10 cellular contexts compared by ENCODE assay signal in genomic region chr13:21637296-21637695, GRCh38. TPM values are rescaled to one million over a fixed set of nuclear protein-coding genes. Genes with fewer than 3 reads are reported as not detected.
A peak's percentile ranks its signal among the peaks of the same experiment; 100 is the strongest.
DNase-seq lines count a peak whose midpoint lies in the region; ATAC-seq, FAIRE-seq and TF ChIP-seq lines count a peak whose summit lies in the region.
"Had no signal": no experiment of that assay in that cellular context is flagged by ENCODE, and none has a peak within 500 bp of the region (broad histone marks: within the 10 kb centered on the region; RNA-seq: fewer than 3 reads in every experiment).

No MANE protein-coding gene starts in this region.

- CTCF ChIA-PET in MCF 10A (lab: Yijun Ruan, JAX), result interaction anchor here (0.7 to 4.7 kb wide), 26 partner anchors 9 to 1159 kb away, joined by 3 to 30 read pairs (median 4); partner anchors contain the start of gene FGF9
- CTCF ChIA-PET in PC-3 (lab: Charles Lee), result interaction anchor here (0.5 to 1.9 kb wide), 7 partner anchors 13 to 1169 kb away, joined by 3 to 11 read pairs (median 3); no protein-coding TSS in a partner anchor

- no peak overlapping the region for H3K4me3 ChIP-seq in breast epithelium
- peak overlapping the region; percentile 41; the same call in 1 of the 2 replicates for H3K4me3 ChIP-seq in PC-3 (ENCODE audit: low read length)
- H3K4me3 ChIP-seq in astrocyte (ENCODE audit: insufficient read depth, low read depth, low read length), result no peak overlapping the region
- H3K4me3 ChIP-seq in retinal pigment epithelial cell (ENCODE audit: low read length), result no peak overlapping the region
- no peak overlapping the region for H3K4me3 ChIP-seq in psoas muscle
- H3K4me3 ChIP-seq in suprapubic skin, result no peak overlapping the region
- H3K4me3 ChIP-seq: BLaER1 treated with 17β-estradiol and CSF1 and Interleukin-3, amounts not matched to agents 10 nM and 100 nM; SJCRH30 had no signal

- WGBS in psoas muscle, 3 donors, result 84 to 89% (median 87%) methylated on average over 13 of the region's 13 CpGs
- 48% methylated on average over 13 of the region's 13 CpGs for WGBS in suprapubic skin

- no peaks in the 10 kb centered on the region for H3K4me1 ChIP-seq in breast epithelium
- peaks cover 22% of the 10 kb centered on the region for H3K4me1 ChIP-seq in PC-3 (ENCODE audit: insufficient read depth, low read length)
- H3K4me1 ChIP-seq in astrocyte (ENCODE audit: insufficient read depth, low read length), result peaks cover 7% of the 10 kb centered on the region
- H3K4me1 ChIP-seq in psoas muscle, result no peaks in the 10 kb centered on the region
- H3K4me1 ChIP-seq in suprapubic skin, result peaks cover 8% of the 10 kb centered on the region
- H3K4me1 ChIP-seq: SJCRH30 had no signal

- FAIRE-seq in astrocyte (lab: Jason Lieb, UNC), result no peak

- no peaks in the 10 kb centered on the region for H3K9me3 Mint-ChIP-seq in MCF 10A (ENCODE audit: unreplicated experiment)
- H3K9me3 Mint-ChIP-seq in astrocyte (ENCODE audit: unreplicated experiment), result no peaks in the 10 kb centered on the region

- H3K9ac ChIP-seq in PC-3 (ENCODE audit: low read length) (no peak overlapping the region), astrocyte (ENCODE audit: low read length) (no peak overlapping the region)
- H3K9ac ChIP-seq: BLaER1 treated with 17β-estradiol and CSF1 and Interleukin-3, amounts not matched to agents 10 nM and 100 nM had no signal

- TF ChIP-seq EP300 in suprapubic skin (IDR thresholded peaks at IDR 0.05), result no peak

- intact Hi-C loops in MCF 10A (cut with micrococcal nuclease), result loop anchor here (5.0 to 10.0 kb wide), 2 partner anchors 128 to 1160 kb away; no protein-coding TSS in a partner anchor
- intact Hi-C loops in breast epithelium (cut with DNase I; ENCODE audit: low total_unique reads), result no loop called here
- intact Hi-C loops in PC-3 (cut with micrococcal nuclease), result loop anchor here (2.0 to 10.0 kb wide), 4 partner anchors 34 to 1685 kb away; partner anchors contain the start of gene FGF9
- intact Hi-C loops in psoas muscle (cut with DNase I), result loop anchor here (5.0 kb wide), 1 partner anchor 640 kb away; no protein-coding TSS in a partner anchor

- H3F3A ChIP-seq in PC-3 (ENCODE audit: low read length, unreplicated experiment), result no peaks in the 10 kb centered on the region

- H3K9me3 ChIP-seq in breast epithelium (no peaks in the 10 kb centered on the region), PC-3 (ENCODE audit: low read length) (no peaks in the 10 kb centered on the region), astrocyte (ENCODE audit: insufficient read depth, low read depth, low read length) (no peaks in the 10 kb centered on the region), psoas muscle (no peaks in the 10 kb centered on the region), suprapubic skin (no peaks in the 10 kb centered on the region)
- H3K9me3 ChIP-seq: SJCRH30 had no signal

- H4K20me1 ChIP-seq in PC-3 (ENCODE audit: low read length) (no peaks in the 10 kb centered on the region), astrocyte (ENCODE audit: insufficient read depth, low read length) (no peaks in the 10 kb centered on the region)
- H4K20me1 ChIP-seq: BLaER1 treated with 17β-estradiol and CSF1 and Interleukin-3, amounts not matched to agents 10 nM and 100 nM had no signal

- H3K36me3 Mint-ChIP-seq in MCF 10A (ENCODE audit: insufficient read depth, unreplicated experiment) (no peaks in the 10 kb centered on the region), astrocyte (ENCODE audit: low read depth, unreplicated experiment) (no peaks in the 10 kb centered on the region)

- H3K27me3 Mint-ChIP-seq in MCF 10A (ENCODE audit: insufficient read depth, unreplicated experiment) (no peaks in the 10 kb centered on the region), astrocyte (ENCODE audit: low read depth, unreplicated experiment) (no peaks in the 10 kb centered on the region)

- POLR2A ChIA-PET in MCF 10A (lab: Yijun Ruan, JAX) (interaction anchor here (0.7 to 2.6 kb wide), 14 partner anchors 17 to 770 kb away, joined by 3 to 17 read pairs (median 3); partner anchors contain the start of genes FGF9 and MICU2), PC-3 (lab: Charles Lee; ENCODE audit: unreplicated experiment) (no interaction called here)

- H3K9me2 ChIP-seq in PC-3 (replicated peaks; ENCODE audit: low read length), result no peaks in the 10 kb centered on the region

- TF ChIP-seq CTCF in MCF 10A (IDR thresholded peaks at IDR 0.05; ENCODE audit: unreplicated experiment), result no peak
- no peak for TF ChIP-seq CTCF in breast epithelium (IDR thresholded peaks at IDR 0.05)
- TF ChIP-seq CTCF in PC-3 (conservative IDR thresholded peaks at IDR 0.05; ENCODE audit: low read depth, low read length), result no peak
- TF ChIP-seq CTCF in astrocyte (IDR thresholded peaks at IDR 0.05; ENCODE audit: insufficient read depth, low read depth, low read length), result no peak
- no peak for TF ChIP-seq CTCF in retinal pigment epithelial cell (conservative IDR thresholded peaks at IDR 0.05; ENCODE audit: low read depth, low read length)
- TF ChIP-seq CTCF in psoas muscle (IDR thresholded peaks at IDR 0.05), result no peak
- no peak for TF ChIP-seq CTCF in suprapubic skin (IDR thresholded peaks at IDR 0.05)

- peak overlapping the region; percentile 40 for H2AFZ ChIP-seq in PC-3 (ENCODE audit: low read length)
- H2AFZ ChIP-seq in astrocyte (ENCODE audit: low read depth, low read length), result peak overlapping the region; percentile 5

- H3K79me2 ChIP-seq in PC-3 (ENCODE audit: low read length) (no peaks in the 10 kb centered on the region), astrocyte (ENCODE audit: insufficient read depth, low read length) (no peaks in the 10 kb centered on the region)

- H3K4me2 ChIP-seq in PC-3 (ENCODE audit: low read length) (peak overlapping the region; percentile 82), astrocyte (ENCODE audit: low read length) (peak overlapping the region; percentile 48)

- H3K27ac Mint-ChIP-seq in MCF 10A (ENCODE audit: low read depth, unreplicated experiment), result no peak overlapping the region
- no peak overlapping the region for H3K27ac Mint-ChIP-seq in astrocyte (ENCODE audit: unreplicated experiment)

- BruUV-seq in MCF 10A (replicated peaks; lab: Mats Ljungman, UMichigan) (no TSS peak), PC-3 (replicated peaks; lab: Mats Ljungman, UMichigan) (no TSS peak)

- peaks cover 0 to 9% of the 10 kb centered on the region in 2 donors for H3K27me3 ChIP-seq in breast epithelium
- H3K27me3 ChIP-seq in PC-3 (ENCODE audit: low read length), result 0 out of 2 replicates have a peak, but pooled peaks cover 6% of the 10 kb centered on the region
- no peaks in the 10 kb centered on the region for H3K27me3 ChIP-seq in astrocyte (ENCODE audit: insufficient read depth, low read length)
- H3K27me3 ChIP-seq in psoas muscle (ENCODE audit: insufficient read depth in 3 of 3, low read length in 2 of 3), result no peaks in the 10 kb centered on the region
- H3K27me3 ChIP-seq in suprapubic skin, result peaks cover 7% of the 10 kb centered on the region
- H3K27me3 ChIP-seq: BLaER1 treated with 17β-estradiol and CSF1 and Interleukin-3, amounts not matched to agents 10 nM and 100 nM had no signal

- DNase-seq in MCF 10A (ENCODE audit: unreplicated experiment), result peak; percentile 99
- DNase-seq in breast epithelium (ENCODE audit: low spot score in 2 of 2), result no peak
- peak; percentile 96 for DNase-seq in PC-3
- DNase-seq in astrocyte (ENCODE audit: low read depth), result peak; percentile 68
- DNase-seq in retinal pigment epithelial cell (ENCODE audit: low read depth), result peak; percentile 36
- no peak for DNase-seq in psoas muscle
- DNase-seq in suprapubic skin (ENCODE audit: low spot score in 2 of 2), result no peak

- no peak for TF ChIP-seq POLR2A in breast epithelium (IDR thresholded peaks at IDR 0.05)
- TF ChIP-seq POLR2A in suprapubic skin (IDR thresholded peaks at IDR 0.05), result no peak

- peak overlapping the region; percentile 39 for H3K4me3 Mint-ChIP-seq in MCF 10A (ENCODE audit: unreplicated experiment)
- H3K4me3 Mint-ChIP-seq in astrocyte (ENCODE audit: unreplicated experiment), result no peak overlapping the region

- ATAC-seq in PC-3 (peak; percentile 100), psoas muscle (no peak), HG03108 (IDR thresholded peaks at IDR 0.05; ENCODE audit: unreplicated experiment) (no peak)

- H3K36me3 ChIP-seq in breast epithelium, result no peaks in the 10 kb centered on the region
- H3K36me3 ChIP-seq in PC-3 (ENCODE audit: low read depth, low read length), result no peaks in the 10 kb centered on the region
- H3K36me3 ChIP-seq in astrocyte (ENCODE audit: insufficient read depth, low read length), result no peaks in the 10 kb centered on the region
- no peaks in the 10 kb centered on the region for H3K36me3 ChIP-seq in psoas muscle (ENCODE audit: insufficient read depth in 1 of 2, low read depth in 1 of 2)
- no peaks in the 10 kb centered on the region for H3K36me3 ChIP-seq in suprapubic skin
- H3K36me3 ChIP-seq: BLaER1 treated with 17β-estradiol and CSF1 and Interleukin-3, amounts not matched to agents 10 nM and 100 nM; SJCRH30 had no signal

- H3K27ac ChIP-seq in breast epithelium, result no peak overlapping the region
- H3K27ac ChIP-seq in PC-3 (ENCODE audit: low read length), result peak overlapping the region; percentile 62
- no peak overlapping the region for H3K27ac ChIP-seq in astrocyte (ENCODE audit: low read depth, low read length)
- no peak overlapping the region for H3K27ac ChIP-seq in psoas muscle
- H3K27ac ChIP-seq in suprapubic skin, result no peak overlapping the region
- H3K27ac ChIP-seq: BLaER1 treated with 17β-estradiol and CSF1 and Interleukin-3, amounts not matched to agents 10 nM and 100 nM; SJCRH30 had no signal

- peaks cover 20% of the 10 kb centered on the region for H3K4me1 Mint-ChIP-seq in MCF 10A (ENCODE audit: insufficient read depth, unreplicated experiment)
- H3K4me1 Mint-ChIP-seq in astrocyte (ENCODE audit: low read depth, unreplicated experiment), result peaks cover 5% of the 10 kb centered on the region

RNA-seq across cellular contexts. Expression of gene MICU2, which starts 33.3 kb away (rescaled TPM):
- total RNA-seq in MCF 10A (2022) (18.7 and 21.8 TPM in 2 replicates), breast epithelium (10 to 100 TPM; 54.1 to 90.9 (median 73.7) TPM), PC-3 (2014; rRNA removed) (53.3 and 69.9 TPM in 2 replicates), astrocyte (29.9 and 31.8 TPM in 2 replicates), psoas muscle (10 to 100 TPM; 43.6 to 45.5 (median 44.3) TPM), suprapubic skin (100 to 1,000 TPM in 2 of 4 donors, 10 to 100 TPM in 2; 83.3 to 130 (median 97.0) TPM)
- polyA plus RNA-seq in psoas muscle, result 10 to 100 TPM; 44.9 to 51.2 (median 49.1) TPM

RNA-seq across cellular contexts. Expression of gene FGF9, which starts 33.6 kb away (rescaled TPM):
- 0.35 TPM in 1 of 2 replicates, not detected in the other for total RNA-seq in MCF 10A (2022)
- total RNA-seq in breast epithelium, result 1 to 10 TPM in 1 of 3 donors, under 1 TPM in 1, not detected in 1; 0.32 to 1.2 TPM
- total RNA-seq in PC-3 (2014; rRNA removed), result not detected in 2 replicates
- 0.22 and 0.27 TPM in 2 replicates for total RNA-seq in astrocyte
- 1 to 10 TPM; 1.2 to 1.7 (median 1.6) TPM for total RNA-seq in psoas muscle
- polyA plus RNA-seq in psoas muscle, result under 1 TPM; 0.69 to 1.00 (median 0.72) TPM
- not detected for total RNA-seq in suprapubic skin

Comparison
In these comparisons a context has a peak if more than half of its experiments do, and no peak if none do; other contexts are left out.
1. DNase-seq: peak in MCF 10A (single experiment), PC-3 (single experiment), astrocyte (single experiment) and retinal pigment epithelial cell (single experiment); none in breast epithelium (0 of 2), psoas muscle (0 of 2) and suprapubic skin (0 of 2).